In genomic region chr2:62874881-62875383, GRCh38 we compare ENCODE assay signal across 1 cellular context.
TF ChIP-seq lines count a peak whose summit lies in the region.

No MANE protein-coding gene starts in this region.

TF ChIP-seq in HepG2, 621 proteins besides CTCF, POLR2A, EP300 and RAD21 (continued from another document):
- TF ChIP-seq, protein P1, sequence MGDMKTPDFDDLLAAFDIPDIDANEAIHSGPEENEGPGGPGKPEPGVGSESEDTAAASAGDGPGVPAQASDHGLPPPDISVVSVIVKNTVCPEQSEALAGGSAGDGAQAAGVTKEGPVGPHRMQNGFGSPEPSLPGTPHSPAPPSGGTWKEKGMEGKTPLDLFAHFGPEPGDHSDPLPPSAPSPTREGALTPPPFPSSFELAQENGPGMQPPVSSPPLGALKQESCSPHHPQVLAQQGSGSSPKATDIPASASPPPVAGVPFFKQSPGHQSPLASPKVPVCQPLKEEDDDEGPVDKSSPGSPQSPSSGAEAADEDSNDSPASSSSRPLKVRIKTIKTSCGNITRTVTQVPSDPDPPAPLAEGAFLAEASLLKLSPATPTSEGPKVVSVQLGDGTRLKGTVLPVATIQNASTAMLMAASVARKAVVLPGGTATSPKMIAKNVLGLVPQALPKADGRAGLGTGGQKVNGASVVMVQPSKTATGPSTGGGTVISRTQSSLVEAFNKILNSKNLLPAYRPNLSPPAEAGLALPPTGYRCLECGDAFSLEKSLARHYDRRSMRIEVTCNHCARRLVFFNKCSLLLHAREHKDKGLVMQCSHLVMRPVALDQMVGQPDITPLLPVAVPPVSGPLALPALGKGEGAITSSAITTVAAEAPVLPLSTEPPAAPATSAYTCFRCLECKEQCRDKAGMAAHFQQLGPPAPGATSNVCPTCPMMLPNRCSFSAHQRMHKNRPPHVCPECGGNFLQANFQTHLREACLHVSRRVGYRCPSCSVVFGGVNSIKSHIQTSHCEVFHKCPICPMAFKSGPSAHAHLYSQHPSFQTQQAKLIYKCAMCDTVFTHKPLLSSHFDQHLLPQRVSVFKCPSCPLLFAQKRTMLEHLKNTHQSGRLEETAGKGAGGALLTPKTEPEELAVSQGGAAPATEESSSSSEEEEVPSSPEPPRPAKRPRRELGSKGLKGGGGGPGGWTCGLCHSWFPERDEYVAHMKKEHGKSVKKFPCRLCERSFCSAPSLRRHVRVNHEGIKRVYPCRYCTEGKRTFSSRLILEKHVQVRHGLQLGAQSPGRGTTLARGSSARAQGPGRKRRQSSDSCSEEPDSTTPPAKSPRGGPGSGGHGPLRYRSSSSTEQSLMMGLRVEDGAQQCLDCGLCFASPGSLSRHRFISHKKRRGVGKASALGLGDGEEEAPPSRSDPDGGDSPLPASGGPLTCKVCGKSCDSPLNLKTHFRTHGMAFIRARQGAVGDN (CRISPR knock-in tag; IDR thresholded peaks at IDR 0.05), result peak; percentile 30; the same call in 1 of the 2 replicates
- TF ChIP-seq NFIB (CRISPR knock-in tag; IDR thresholded peaks at IDR 0.05; ENCODE audit: borderline replicate concordance), result no peak
- no peak for TF ChIP-seq HDAC6 (IDR thresholded peaks at IDR 0.05; ENCODE audit: low read depth, low read length)
- no peak for TF ChIP-seq IRF2 (CRISPR knock-in tag; IDR thresholded peaks at IDR 0.05)
- no peak for TF ChIP-seq MATR3 (CRISPR knock-in tag; IDR thresholded peaks at IDR 0.05)
TF ChIP-seq in HepG2: peak in this region for 5.
